In the genomic region with DNA sequence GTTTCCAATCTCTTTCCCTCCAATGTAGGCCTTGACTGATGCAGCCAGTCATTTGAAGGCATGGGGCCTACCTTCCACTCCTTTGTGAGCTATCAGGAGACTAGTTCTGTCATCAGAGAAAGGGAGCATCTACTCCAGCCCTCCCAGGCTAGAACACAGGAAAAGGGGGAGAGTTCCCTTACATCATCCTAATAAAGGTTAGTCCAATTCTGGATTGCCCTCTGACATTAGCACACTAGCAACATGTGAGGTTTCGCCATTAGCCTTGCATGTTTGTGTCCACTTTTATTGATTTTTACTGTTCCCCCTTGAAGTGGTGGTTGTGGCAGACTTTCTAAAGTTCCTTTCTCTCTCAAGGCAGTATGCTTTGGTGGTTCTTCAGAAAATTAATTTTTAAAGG, we compare ENCODE assay signal across 17 cellular contexts.
"Had no signal": no experiment of that assay in that cellular context is flagged by ENCODE, and none has a peak within 500 bp of the region (broad histone marks: within the 10 kb centered on the region; RNA-seq: fewer than 3 reads in every experiment).

No MANE protein-coding gene starts in this region.

- H3K27ac ChIP-seq: esophagus squamous epithelium, suprapubic skin, transverse colon, uterus had no signal

- H3K9me3 ChIP-seq: esophagus squamous epithelium, suprapubic skin, transverse colon, uterus had no signal

- H3K36me3 Mint-ChIP-seq: activated naive CD8-positive, alpha-beta T cell treated with anti-CD3 and anti-CD28 coated beads for 36 hours had no signal

- DNase-seq: activated B cell treated with CpG ODN at 0.5 μM for 24 hours; activated CD4-positive, alpha-beta memory T cell treated with anti-CD3 and anti-CD28 coated beads, Interleukin-2, amount 10 ng/mL, durations not matched to agents 7 days and 5 days; activated CD4-positive, alpha-beta T cell treated with anti-CD3 and anti-CD28 coated beads for 4 hours; activated effector memory CD4-positive, alpha-beta T cell treated with Interleukin-2 at 50 U/mL for 16 hours; activated naive CD8-positive, alpha-beta T cell treated with anti-CD3 and anti-CD28 coated beads for 36 hours; activated T-cell treated with anti-CD3 and anti-CD28 coated beads, Interleukin-2, amount 50 U/mL, for 48 hours; amniotic stem cell; effector memory CD8-positive, alpha-beta T cell; esophagus squamous epithelium; mesenchymal stem cell; stimulated activated CD4-positive, alpha-beta T cell treated with anti-CD3 and anti-CD28 coated beads, Interleukin-2, amount 100 ng/mL, for 24 hours; stimulated activated naive CD8-positive, alpha-beta T cell treated with anti-CD3 and anti-CD28 coated beads, Interleukin-15, amount 100 ng/mL, for 72 hours; SW 1271; transverse colon; uterus had no signal

- H3K27me3 Mint-ChIP-seq: activated B cell treated with CpG ODN at 0.5 μM for 24 hours; activated CD4-positive, alpha-beta memory T cell treated with anti-CD3 and anti-CD28 coated beads, Interleukin-2, amount 10 ng/mL, durations not matched to agents 7 days and 5 days; activated naive CD8-positive, alpha-beta T cell treated with anti-CD3 and anti-CD28 coated beads for 36 hours; effector memory CD8-positive, alpha-beta T cell; stimulated activated naive CD8-positive, alpha-beta T cell treated with anti-CD3 and anti-CD28 coated beads, Interleukin-15, amount 100 ng/mL, for 72 hours had no signal

- H3K4me3 Mint-ChIP-seq: activated B cell treated with CpG ODN at 0.5 μM for 24 hours; activated CD4-positive, alpha-beta memory T cell treated with anti-CD3 and anti-CD28 coated beads, Interleukin-2, amount 10 ng/mL, durations not matched to agents 7 days and 5 days; activated naive CD8-positive, alpha-beta T cell treated with anti-CD3 and anti-CD28 coated beads for 36 hours; effector memory CD8-positive, alpha-beta T cell; nephron; stimulated activated naive CD8-positive, alpha-beta T cell treated with anti-CD3 and anti-CD28 coated beads, Interleukin-15, amount 100 ng/mL, for 72 hours had no signal

- ATAC-seq: effector memory CD8-positive, alpha-beta T cell; stimulated activated naive CD8-positive, alpha-beta T cell treated with anti-CD3 and anti-CD28 coated beads, Interleukin-15, amount 100 ng/mL, for 72 hours had no signal

- H3K9me3 Mint-ChIP-seq: activated B cell treated with CpG ODN at 0.5 μM for 24 hours; activated CD4-positive, alpha-beta memory T cell treated with anti-CD3 and anti-CD28 coated beads, Interleukin-2, amount 10 ng/mL, durations not matched to agents 7 days and 5 days; activated naive CD8-positive, alpha-beta T cell treated with anti-CD3 and anti-CD28 coated beads for 36 hours; effector memory CD8-positive, alpha-beta T cell; nephron; stimulated activated naive CD8-positive, alpha-beta T cell treated with anti-CD3 and anti-CD28 coated beads, Interleukin-15, amount 100 ng/mL, for 72 hours had no signal

- H3K4me1 Mint-ChIP-seq: activated CD4-positive, alpha-beta memory T cell treated with anti-CD3 and anti-CD28 coated beads, Interleukin-2, amount 10 ng/mL, durations not matched to agents 7 days and 5 days; stimulated activated naive CD8-positive, alpha-beta T cell treated with anti-CD3 and anti-CD28 coated beads, Interleukin-15, amount 100 ng/mL, for 72 hours had no signal

- H3K27me3 ChIP-seq: esophagus squamous epithelium, suprapubic skin, transverse colon, uterus had no signal

- H3K27ac Mint-ChIP-seq: activated B cell treated with CpG ODN at 0.5 μM for 24 hours; activated CD4-positive, alpha-beta memory T cell treated with anti-CD3 and anti-CD28 coated beads, Interleukin-2, amount 10 ng/mL, durations not matched to agents 7 days and 5 days; activated naive CD8-positive, alpha-beta T cell treated with anti-CD3 and anti-CD28 coated beads for 36 hours; stimulated activated naive CD8-positive, alpha-beta T cell treated with anti-CD3 and anti-CD28 coated beads, Interleukin-15, amount 100 ng/mL, for 72 hours had no signal
